ENCODE assay signal across 1 cellular context in genomic region chr16:65510241-65510640, GRCh38.
TF ChIP-seq lines count a peak whose summit lies in the region.

No MANE protein-coding gene starts in this region.

TF ChIP-seq in SK-N-SH treated with all-trans-retinoic acid at 6 μM for 48 hours, 23 proteins besides CTCF, POLR2A, EP300 and RAD21 (continued from another document):
- no peak for TF ChIP-seq PPARA (CRISPR knock-in tag; IDR thresholded peaks at IDR 0.05; ENCODE audit: borderline replicate concordance)
- no peak for TF ChIP-seq ZNF565 (CRISPR knock-in tag; conservative IDR thresholded peaks at IDR 0.05; ENCODE audit: low read depth)
- TF ChIP-seq SNAI2 (CRISPR knock-in tag; IDR thresholded peaks at IDR 0.05): no peak
- TF ChIP-seq OSR1 (CRISPR knock-in tag; IDR thresholded peaks at IDR 0.05): no peak
- TF ChIP-seq ESRRG (CRISPR knock-in tag; IDR thresholded peaks at IDR 0.05): no peak
- no peak for TF ChIP-seq ARNTL (CRISPR knock-in tag; IDR thresholded peaks at IDR 0.05; ENCODE audit: borderline replicate concordance, low read depth)
- no peak for TF ChIP-seq TOX (CRISPR knock-in tag; IDR thresholded peaks at IDR 0.05; ENCODE audit: borderline replicate concordance)
TF ChIP-seq in SK-N-SH treated with all-trans-retinoic acid at 6 μM for 48 hours: peak in this region for 0.
